19 cellular contexts compared by ENCODE assay signal in the genomic region with DNA sequence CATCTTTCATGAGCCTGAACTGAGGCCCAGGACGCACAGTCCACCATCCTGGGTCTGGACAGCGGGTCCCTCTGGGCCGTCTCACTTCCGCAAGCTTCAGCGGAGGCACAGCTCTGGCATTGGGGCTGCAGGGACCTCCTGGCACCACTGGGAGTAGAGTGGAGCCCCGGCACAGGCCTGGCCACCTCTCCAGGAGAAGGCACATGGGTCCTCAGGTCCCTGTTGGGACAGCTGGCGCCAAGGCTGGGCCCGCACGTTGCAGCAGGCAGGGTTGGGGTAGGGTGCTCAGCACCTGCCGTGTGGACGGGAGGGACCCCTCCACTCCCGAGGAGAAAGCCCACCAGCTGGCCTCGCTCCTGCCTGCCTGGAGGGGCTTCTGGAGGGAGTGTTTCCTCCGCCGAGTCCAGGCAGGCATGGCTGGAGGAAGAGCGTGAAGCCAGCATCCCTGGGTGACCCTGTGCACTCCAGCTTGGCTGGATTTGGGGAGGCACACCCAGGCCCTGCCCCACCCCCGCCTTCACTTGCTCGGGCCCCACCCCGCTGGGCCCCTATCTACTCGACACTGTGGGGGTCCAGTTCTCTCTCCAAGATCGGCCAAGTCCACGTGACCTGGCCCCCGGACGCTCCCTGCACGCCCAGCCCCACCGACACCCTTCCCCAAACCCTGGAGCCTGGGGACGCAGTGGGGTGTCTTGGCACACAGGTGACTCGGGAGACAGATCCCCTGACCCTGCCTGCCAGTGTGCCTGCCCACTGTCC. TPM values are rescaled to one million over a fixed set of nuclear protein-coding genes. Genes with fewer than 3 reads are reported as not detected.
DNase-seq lines count a peak whose midpoint lies in the region; ATAC-seq, FAIRE-seq and TF ChIP-seq lines count a peak whose summit lies in the region.
"Had no signal": no experiment of that assay in that cellular context is flagged by ENCODE, and none has a peak within 500 bp of the region (broad histone marks: within the 10 kb centered on the region; RNA-seq: fewer than 3 reads in every experiment).

No MANE protein-coding gene starts in this region.

- H4K8ac ChIP-seq in mesenchymal stem cell (ENCODE audit: low read length) = no peak overlapping the region

- H3K23ac ChIP-seq in mesenchymal stem cell (ENCODE audit: low read length in 2 of 2) = no peak overlapping the region

- peak; percentile 6; the same call in 1 of the 3 replicates for ATAC-seq in HepG2
- ATAC-seq in right lobe of liver = no peak
- no peak for ATAC-seq in GM21619 (IDR thresholded peaks at IDR 0.05; ENCODE audit: unreplicated experiment)
- no peak for ATAC-seq in GM19463 (IDR thresholded peaks at IDR 0.05; ENCODE audit: unreplicated experiment)

- no peak for DNase-seq in HepG2 (ENCODE audit: low spot score)
- DNase-seq in right lobe of liver = no peak
- no peak for DNase-seq in adipocyte (ENCODE audit: low read depth)
- DNase-seq in mesenchymal stem cell = no peak
- no peak for DNase-seq in tibial nerve (ENCODE audit: low spot score in 2 of 2)
- DNase-seq in NCI-H2196 (lab: John Stamatoyannopoulos, UW; ENCODE audit: unreplicated experiment) = no peak
- DNase-seq: COR-L47, DMS153, EL, H7, NCI-H1417 treated with DMSO at 0.1 percent for 48 hours, NCI-H2029, NCI-H2171, NCI-H446 treated with DMSO at 0.1 percent for 48 hours, SK-N-SH had no signal

- H3K36me3 ChIP-seq in HepG2 (replicated peaks in 1 of 2; ENCODE audit: control insufficient read depth in 1 of 2, insufficient read depth in 2 of 2, low read length in 2 of 2) (no peaks in the 10 kb centered on the region), right lobe of liver (no peaks in the 10 kb centered on the region), adipocyte (ENCODE audit: control insufficient read depth, insufficient read depth, low read length, severe bottlenecking) (no peaks in the 10 kb centered on the region), mesenchymal stem cell (ENCODE audit: control insufficient read depth in 1 of 2, insufficient read depth in 2 of 2, low read depth in 1 of 2, low read length in 2 of 2) (no peaks in the 10 kb centered on the region), tibial nerve (no peaks in the 10 kb centered on the region)

- H2BK5ac ChIP-seq in mesenchymal stem cell (ENCODE audit: low read depth, low read length, poor library complexity, severe bottlenecking) = no peak overlapping the region

- TF ChIP-seq EP300 in HepG2 (IDR thresholded peaks at IDR 0.05; ENCODE audit: low read depth in 2 of 2, low read length in 2 of 2) (no peak), HepG2 (CRISPR knock-in tag; IDR thresholded peaks at IDR 0.05; ENCODE audit: borderline replicate concordance) (no peak), tibial nerve (IDR thresholded peaks at IDR 0.05) (no peak)

- H3K14ac ChIP-seq in mesenchymal stem cell (ENCODE audit: low read length in 2 of 2) = no peak overlapping the region

- H3K27me3 ChIP-seq in HepG2 (ENCODE audit: control insufficient read depth in 1 of 2, insufficient read depth in 2 of 2, low read length in 2 of 2) (peaks cover 50 to 90% of the 10 kb centered on the region in 2 experiments), right lobe of liver (no peaks in the 10 kb centered on the region), adipocyte (replicated peaks; ENCODE audit: control insufficient read depth, insufficient read depth, low read length) (no peaks in the 10 kb centered on the region), mesenchymal stem cell (ENCODE audit: control insufficient read depth in 1 of 2, insufficient read depth in 1 of 2, low read length in 2 of 2) (peaks cover 3 to 8% of the 10 kb centered on the region in 2 experiments), tibial nerve (no peaks in the 10 kb centered on the region)

- no peak overlapping the region for H2BK12ac ChIP-seq in mesenchymal stem cell (ENCODE audit: low read length in 2 of 2)

- in situ Hi-C loops in HepG2 (cut with HindIII; ENCODE audit: extremely low pct_ligation_motif_present, low pct_unique_long_range_greater_than_20kb) = no loop called here

- H3K27ac ChIP-seq in HepG2 (ENCODE audit: extremely low read length, insufficient read depth, low read length) (no peak overlapping the region), right lobe of liver (no peak overlapping the region), mesenchymal stem cell (ENCODE audit: low read length, poor library complexity, severe bottlenecking) (no peak overlapping the region), tibial nerve (no peak overlapping the region)
- H3K27ac ChIP-seq: C4-2B had no signal

- intact Hi-C loops in HepG2 (cut with micrococcal nuclease; ENCODE audit: unreplicated experiment) = no loop called here
- intact Hi-C loops in right lobe of liver (cut with DNase I) = no loop called here

- POLR2A ChIA-PET in HepG2 (lab: Yijun Ruan, JAX) = no interaction called here

- H3K4ac ChIP-seq in mesenchymal stem cell (ENCODE audit: low read depth in 1 of 2, low read length in 2 of 2) = no peak overlapping the region

- H2BK120ac ChIP-seq in mesenchymal stem cell (ENCODE audit: low read depth, low read length) = no peak overlapping the region

- no peak overlapping the region for H2AK5ac ChIP-seq in mesenchymal stem cell (ENCODE audit: low read length, severe bottlenecking)

- H2BK15ac ChIP-seq in mesenchymal stem cell (ENCODE audit: low read depth, poor library complexity, severe bottlenecking) = no peak overlapping the region

- CTCF ChIA-PET in HepG2 (lab: Yijun Ruan, JAX; ENCODE audit: low intra/inter-chr PET ratio, low total read pairs) = no interaction called here

- no peak overlapping the region for H3K9ac ChIP-seq in HepG2 (ENCODE audit: insufficient read depth, low read depth, low read length)
- H3K9ac ChIP-seq in adipocyte (ENCODE audit: low read length) = peak overlapping the region; percentile 49
- H3K9ac ChIP-seq in mesenchymal stem cell (ENCODE audit: low read length) = peak overlapping the region; percentile 72
- H3K9ac ChIP-seq: SK-N-SH had no signal

- no peak overlapping the region for H3K4me3 ChIP-seq in HepG2 (replicated peaks in 1 of 3; ENCODE audit: insufficient read depth in 1 of 3, low read depth in 2 of 3, low read length in 3 of 3)
- H3K4me3 ChIP-seq in right lobe of liver = no peak overlapping the region
- H3K4me3 ChIP-seq in adipocyte (ENCODE audit: low read length) = peak overlapping the region; percentile 35
- H3K4me3 ChIP-seq in mesenchymal stem cell (ENCODE audit: insufficient read depth in 1 of 2, low read depth in 1 of 2, low read length in 2 of 2) = peak overlapping the region in 1 of 2 experiments; percentile 53
- no peak overlapping the region for H3K4me3 ChIP-seq in tibial nerve

- H3K4me2 ChIP-seq in HepG2 (ENCODE audit: low read depth, low read length) = no peak overlapping the region
- no peak overlapping the region for H3K4me2 ChIP-seq in mesenchymal stem cell (ENCODE audit: low read length, poor library complexity, severe bottlenecking)
- H3K4me2 ChIP-seq: SK-N-SH had no signal

- TF ChIP-seq POLR2A in HepG2 (IDR thresholded peaks at IDR 0.05; ENCODE audit: insufficient read depth in 1 of 2, low read depth in 2 of 2, low read length in 2 of 2) = no peak
- no peak for TF ChIP-seq POLR2A in right lobe of liver (IDR thresholded peaks at IDR 0.05)
- TF ChIP-seq POLR2A in tibial nerve (IDR thresholded peaks at IDR 0.05) = no peak

- H4K20me1 ChIP-seq in HepG2 (ENCODE audit: insufficient read depth, low read length) = peaks cover 10% of the 10 kb centered on the region; the same call in 1 of the 2 replicates

- H3K9me3 ChIP-seq in HepG2 (ENCODE audit: low read length) (no peaks in the 10 kb centered on the region), right lobe of liver (no peaks in the 10 kb centered on the region), adipocyte (ENCODE audit: control insufficient read depth, low read length) (no peaks in the 10 kb centered on the region), mesenchymal stem cell (ENCODE audit: control insufficient read depth, low read length) (no peaks in the 10 kb centered on the region), tibial nerve (no peaks in the 10 kb centered on the region)
- H3K9me3 ChIP-seq: SK-N-SH had no signal

- no peak overlapping the region for H3K18ac ChIP-seq in mesenchymal stem cell (ENCODE audit: low read depth in 1 of 2, low read length in 2 of 2)

- FAIRE-seq in HepG2 (lab: Jason Lieb, UNC) = no peak
- FAIRE-seq: A204.1 had no signal

- no peaks in the 10 kb centered on the region for H3K4me1 ChIP-seq in HepG2 (ENCODE audit: insufficient read depth, low read length)
- no peaks in the 10 kb centered on the region for H3K4me1 ChIP-seq in right lobe of liver
- peaks cover 15% of the 10 kb centered on the region for H3K4me1 ChIP-seq in adipocyte (ENCODE audit: control insufficient read depth, insufficient read depth, low read length)
- peaks cover 26% of the 10 kb centered on the region for H3K4me1 ChIP-seq in mesenchymal stem cell (ENCODE audit: control insufficient read depth, insufficient read depth, low read depth, low read length)
- H3K4me1 ChIP-seq in tibial nerve = peaks cover 0 to 44% (median 0%) of the 10 kb centered on the region in 4 donors

- WGBS in HepG2 (ENCODE audit: low lambda C conversion rate) = 68% methylated on average over 7 of the region's 28 CpGs
- 91% methylated on average over 4 of the region's 28 CpGs for WGBS in right lobe of liver (ENCODE audit: insufficient coverage, low coverage, low lambda C conversion rate, missing lambda C conversion rate)
- 87% methylated on average over 28 of the region's 28 CpGs for WGBS in mesenchymal stem cell
- WGBS in tibial nerve, 2 donors = 76 to 81% methylated on average over 12 to 15 of the region's 28 CpGs

- no peaks in the 10 kb centered on the region for H3K79me1 ChIP-seq in mesenchymal stem cell (replicated peaks; ENCODE audit: low read length, poor library complexity, severe bottlenecking)

- TF ChIP-seq CTCF in HepG2 (CRISPR knock-in tag; IDR thresholded peaks at IDR 0.05) (no peak), right lobe of liver (IDR thresholded peaks at IDR 0.05) (no peak), tibial nerve (IDR thresholded peaks at IDR 0.05) (no peak)

- H3K79me2 ChIP-seq in HepG2 (ENCODE audit: insufficient read depth, low read length) = no peaks in the 10 kb centered on the region

- H4K91ac ChIP-seq in mesenchymal stem cell (ENCODE audit: low read length) = no peak overlapping the region

- BruUV-seq in HepG2 (replicated peaks; lab: Mats Ljungman, UMichigan) = no TSS peak

- no peak for TF ChIP-seq RAD21 in HepG2 (CRISPR knock-in tag; IDR thresholded peaks at IDR 0.05)

- no peak overlapping the region for H2AFZ ChIP-seq in HepG2 (ENCODE audit: low read length)
- H2AFZ ChIP-seq in mesenchymal stem cell (ENCODE audit: low read depth, low read length) = no peak overlapping the region

RNA-seq across cellular contexts. Expression of gene METRNL, which starts 6.6 kb away (rescaled TPM):
- total RNA-seq in HepG2 (2016; rRNA removed; fragmentation: Illumina TruSeq; extraction: Trizol) (0.66 and 1.2 TPM in 2 replicates), right lobe of liver (10 to 100 TPM in 1 of 6 experiments, 1 to 10 TPM in 5; 2.3 to 18.6 (median 5.9) TPM), tibial nerve (100 to 1,000 TPM; 112 to 162 (median 147) TPM)
- total RNA-seq in HepG2 (2016; cell fraction: cytosol; rRNA removed; fragmentation: Illumina TruSeq; extraction: Trizol; ENCODE audit: low read depth) = 0.81 and 1.1 TPM in 2 replicates
- 0.56 and 1.0 TPM in 2 replicates for total RNA-seq in HepG2 (2016; cell fraction: insoluble cytoplasmic fraction; rRNA removed; fragmentation: Illumina TruSeq; extraction: Trizol)
- 1.7 and 2.2 TPM in 2 replicates for total RNA-seq in HepG2 (2016; cell fraction: membrane; rRNA removed; fragmentation: Illumina TruSeq; extraction: Trizol)
- 0.31 TPM in 1 of 2 replicates, not detected in the other for total RNA-seq in HepG2 (2016; cell fraction: nucleus; rRNA removed; fragmentation: Illumina TruSeq; extraction: Trizol)
- polyA plus RNA-seq in HepG2 (2011; rRNA removed) = 0.84 and 1.4 TPM in 2 replicates
- polyA plus RNA-seq in HepG2 (2011; cell fraction: cytosol; rRNA removed) = 2.1 and 2.5 TPM in 2 replicates
- 1.2 and 1.8 TPM in 2 replicates for polyA plus RNA-seq in HepG2 (2011; cell fraction: nucleus; rRNA removed)
- polyA plus RNA-seq in HepG2 (2012) = 0.23 and 0.79 TPM in 2 replicates
- 1.1 and 1.2 TPM in 2 replicates for polyA plus RNA-seq in HepG2 (2016; cell fraction: cytosol; fragmentation: Illumina TruSeq; extraction: Trizol; ENCODE audit: low read depth)
- polyA plus RNA-seq in HepG2 (2016; cell fraction: insoluble cytoplasmic fraction; fragmentation: Illumina TruSeq; extraction: Trizol; ENCODE audit: low read depth) = 0.69 and 0.92 TPM in 2 replicates
- polyA plus RNA-seq in HepG2 (2016; cell fraction: membrane; fragmentation: Illumina TruSeq; extraction: Trizol; ENCODE audit: low read depth) = 2.1 TPM in 2 replicates
- 1.2 and 1.3 TPM in 2 replicates for polyA plus RNA-seq in HepG2 (2016; cell fraction: nucleus; fragmentation: Illumina TruSeq; extraction: Trizol; ENCODE audit: insufficient read depth, low read depth)
- 2.5 and 12.3 TPM in 2 replicates for polyA minus RNA-seq in HepG2 (2011; rRNA and poly(A)+ RNA removed; ENCODE audit: low replicate concordance)
- polyA minus RNA-seq in HepG2 (2011; cell fraction: cytosol; rRNA and poly(A)+ RNA removed) = 2.9 and 4.6 TPM in 2 replicates
- polyA minus RNA-seq in HepG2 (2011; cell fraction: nucleus; rRNA and poly(A)+ RNA removed) = 0.87 and 1.4 TPM in 2 replicates
- 15.1 TPM for polyA plus RNA-seq in mesenchymal stem cell (2013, experiment 1 of 2)
- polyA plus RNA-seq in mesenchymal stem cell (2013, experiment 2 of 2) = 14.1 TPM

Comparison
In these comparisons a context has a peak if more than half of its experiments do, and no peak if none do; other contexts are left out.
1. RNA of gene METRNL, which starts 6.6 kb away (total RNA-seq): 112 to 162 TPM in tibial nerve; 2.3 to 18.6 TPM in right lobe of liver and 0.31 to 2.2 TPM in HepG2; every median in the first group is over 4 times any median in the second.